ENCODE assay signal across 25 cellular contexts in genomic region chr11:24531528-24531927, GRCh38. TPM values are rescaled to one million over a fixed set of nuclear protein-coding genes. Genes with fewer than 3 reads are reported as not detected.
"Had no signal": no experiment of that assay in that cellular context is flagged by ENCODE, and none has a peak within 500 bp of the region (broad histone marks: within the 10 kb centered on the region; RNA-seq: fewer than 3 reads in every experiment).

No MANE protein-coding gene starts in this region.

- ATAC-seq: activated T-cell treated with anti-CD3 and anti-CD28 coated beads, Interleukin-2, amount 50 U/mL, for 4 hours; T-helper 17 cell had no signal

- DNase-seq: activated B cell treated with CpG ODN at 0.5 μM for 24 hours; activated CD4-positive, alpha-beta memory T cell treated with anti-CD3 and anti-CD28 coated beads for 36 hours; activated CD4-positive, alpha-beta T cell treated with anti-CD3 and anti-CD28 coated beads for 1 hour; activated CD4-positive, alpha-beta T cell treated with anti-CD3 and anti-CD28 coated beads, Interleukin-2, amount 10 ng/mL, durations not matched to agents 7 days and 5 days; activated CD8-positive, alpha-beta memory T cell treated with anti-CD3 and anti-CD28 coated beads for 24 hours; activated effector memory CD4-positive, alpha-beta T cell treated with anti-CD3 and anti-CD28 coated beads, Interleukin-2, amount 50 U/mL, for 16 hours; activated naive CD4-positive, alpha-beta T cell treated with Interleukin-2 at 50 U/mL for 16 hours; activated T-cell treated with anti-CD3 and anti-CD28 coated beads, Interleukin-2, amount 50 U/mL, for 4 hours; anterior cingulate cortex; NCI-H1092; NCI-H1417; NCI-H1930; NCI-H2107; NCI-H2171 treated with DMSO at 0.1 percent for 48 hours; NCI-H226; NCI-H510A treated with DMSO at 0.1 percent for 48 hours; NCI-H69; Peyer's patch; Right ventricle myocardium superior; SJCRH30; T-helper 17 cell; T1000 had no signal

- H3K27me3 ChIP-seq: Peyer's patch, SJCRH30 had no signal

- H3K4me1 ChIP-seq: Peyer's patch, SJCRH30 had no signal

- H3K27ac ChIP-seq: KMS-11, Peyer's patch, RWPE1, SJCRH30 had no signal

- H3K4me3 ChIP-seq: Peyer's patch, SJCRH30 had no signal

RNA-seq across cellular contexts. Expression of gene LUZP2, which starts 34.7 kb away (rescaled TPM):
- total RNA-seq: activated B cell treated with CpG ODN at 0.5 μM for 24 hours; activated CD4-positive, alpha-beta memory T cell treated with anti-CD3 and anti-CD28 coated beads for 36 hours; activated CD4-positive, alpha-beta T cell treated with anti-CD3 and anti-CD28 coated beads, Interleukin-2, amount 10 ng/mL, durations not matched to agents 7 days and 5 days; activated T-cell treated with anti-CD3 and anti-CD28 coated beads, Interleukin-2, amount 50 U/mL, for 4 hours; MCF 10A; Right ventricle myocardium superior; T-helper 17 cell had no signal
